In the genomic region with DNA sequence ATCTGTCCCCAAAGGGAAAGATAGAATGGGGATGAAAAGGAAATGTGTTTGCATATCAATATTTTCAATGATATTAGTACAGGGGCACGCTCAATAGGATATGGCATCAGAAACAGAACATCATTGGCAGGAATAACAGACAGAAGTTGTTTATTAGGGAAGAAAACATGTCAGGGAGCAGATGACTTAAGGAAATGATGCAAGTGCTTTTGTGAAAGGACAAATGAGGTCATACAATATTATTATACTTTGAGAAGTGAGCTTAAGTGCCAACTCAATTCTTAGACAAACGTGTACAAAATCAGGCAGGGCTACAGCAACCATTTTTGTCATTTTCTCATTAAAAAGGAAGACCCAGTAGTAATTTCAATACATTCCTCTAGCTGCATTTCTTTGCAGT, we compare ENCODE assay signal across 8 cellular contexts.
A peak's percentile ranks its signal among the peaks of the same experiment; 100 is the strongest.
DNase-seq lines count a peak whose midpoint lies in the region; ATAC-seq, FAIRE-seq and TF ChIP-seq lines count a peak whose summit lies in the region.

No MANE protein-coding gene starts in this region.

- H3K9me3 ChIP-seq in keratinocyte (ENCODE audit: control insufficient read depth, low read depth, low read length) (no peaks in the 10 kb centered on the region), thoracic aorta (no peaks in the 10 kb centered on the region), T-helper 17 cell (ENCODE audit: control insufficient read depth, low read length, poor library complexity, severe bottlenecking) (no peaks in the 10 kb centered on the region)

- ATAC-seq in thoracic aorta (ENCODE audit: insufficient number of reproducible peaks, low FRiP score, low read depth): peak; percentile 37
- ATAC-seq in T-helper 17 cell: no peak

- no peaks in the 10 kb centered on the region for H4K20me1 ChIP-seq in keratinocyte (ENCODE audit: control insufficient read depth, extremely low read depth, insufficient read depth, low read length)

- peaks cover 65% of the 10 kb centered on the region for H3K4me1 ChIP-seq in keratinocyte (ENCODE audit: control insufficient read depth, extremely low read depth, insufficient read depth, low read length)
- peaks cover 15 to 31% of the 10 kb centered on the region in 2 donors for H3K4me1 ChIP-seq in thoracic aorta (ENCODE audit: control insufficient read depth in 1 of 2, low read depth in 2 of 2)

- peak overlapping the region; percentile 59 for H3K4me2 ChIP-seq in keratinocyte (ENCODE audit: control insufficient read depth, extremely low read depth, insufficient read depth, low read depth, low read length)

- dilution Hi-C loops in keratinocyte (cut with MboI; ENCODE audit: extremely low pct_ligation_motif_present, low sequenced_read_pairs): no loop called here

- no peak overlapping the region for H3K4me3 ChIP-seq in NB4 (ENCODE audit: low read depth, low read length)
- no peak overlapping the region for H3K4me3 ChIP-seq in keratinocyte (ENCODE audit: control insufficient read depth in 2 of 3, extremely low read depth in 1 of 3, insufficient read depth in 2 of 3, low read depth in 1 of 3, low read length in 3 of 3)
- H3K4me3 ChIP-seq in thoracic aorta: no peak overlapping the region

- no peaks in the 10 kb centered on the region for H3K79me2 ChIP-seq in keratinocyte (ENCODE audit: control insufficient read depth, insufficient read depth, low read length)

- H3K27me3 ChIP-seq in keratinocyte (ENCODE audit: control insufficient read depth, extremely low read depth, insufficient read depth, low read length) (no peaks in the 10 kb centered on the region), thoracic aorta (replicated peaks; ENCODE audit: insufficient read depth) (no peaks in the 10 kb centered on the region)

- H3K4me3 Mint-ChIP-seq in T-helper 17 cell: no peak overlapping the region

- no peaks in the 10 kb centered on the region for H3K4me1 Mint-ChIP-seq in T-helper 17 cell

- H3K27ac ChIP-seq in caudate nucleus (ENCODE audit: low read depth, low read length) (peak overlapping the region; percentile 65), keratinocyte (ENCODE audit: control insufficient read depth, insufficient read depth, low read length) (peak overlapping the region; percentile 98), thoracic aorta (peak overlapping the region; percentile 19 to 68)

- DNase-seq in NB4 (ENCODE audit: low read depth) (peak; percentile 15), caudate nucleus (lab: John Stamatoyannopoulos, UW) (no peak), keratinocyte (ENCODE audit: low read depth, low spot score) (peak; percentile 28), thoracic aorta (ENCODE audit: low spot score) (no peak), frontal cortex (ENCODE audit: low spot score in 2 of 2) (no peak), ureter (ENCODE audit: low spot score) (no peak), foreskin melanocyte (no peak), T-helper 17 cell (no peak)

- H3K9me1 ChIP-seq in keratinocyte (ENCODE audit: control insufficient read depth, extremely low read depth, insufficient read depth, low read length): peaks cover 3% of the 10 kb centered on the region

- H3K36me3 ChIP-seq in keratinocyte (ENCODE audit: control insufficient read depth in 2 of 2, extremely low read depth in 1 of 2, insufficient read depth in 2 of 2, low read length in 2 of 2): peaks cover 0 to 1% of the 10 kb centered on the region in 2 experiments
- H3K36me3 ChIP-seq in thoracic aorta: no peaks in the 10 kb centered on the region

- FAIRE-seq in keratinocyte (lab: Jason Lieb, UNC) (no peak), frontal cortex (lab: Jason Lieb, UNC) (no peak)

- no peak for TF ChIP-seq POLR2A in NB4 (IDR thresholded peaks at IDR 0.05; ENCODE audit: extremely low read depth, insufficient read length)

- H3K27ac Mint-ChIP-seq in T-helper 17 cell: no peak overlapping the region

- H3K9ac ChIP-seq in keratinocyte (ENCODE audit: control insufficient read depth, extremely low read depth, insufficient read depth, low read length): peak overlapping the region; percentile 85

- TF ChIP-seq CTCF in NB4 (IDR thresholded peaks at IDR 0.05; ENCODE audit: low read depth, low read length): no peak
- TF ChIP-seq CTCF in keratinocyte (optimal IDR thresholded peaks at IDR 0.05 in 1 of 3, IDR thresholded peaks at IDR 0.05 in 1 of 3, conservative IDR thresholded peaks at IDR 0.05 in 1 of 3; ENCODE audit: extremely low read depth in 1 of 3, insufficient read depth in 2 of 3, low read length in 3 of 3): no peak
- no peak for TF ChIP-seq CTCF in thoracic aorta (IDR thresholded peaks at IDR 0.05)

- H2AFZ ChIP-seq in keratinocyte (ENCODE audit: control insufficient read depth, low read length): peak overlapping the region; percentile 87

- H3K36me3 Mint-ChIP-seq in T-helper 17 cell (ENCODE audit: low read depth): no peaks in the 10 kb centered on the region

- peaks cover 4% of the 10 kb centered on the region for H3K27me3 Mint-ChIP-seq in T-helper 17 cell

Comparison
In these comparisons a context has a peak if more than half of its experiments do, and no peak if none do; other contexts are left out.
1. DNase-seq: peak in NB4 (single experiment) and keratinocyte (single experiment); none in caudate nucleus (0 of 61), thoracic aorta (single experiment), frontal cortex (0 of 2), ureter (single experiment), foreskin melanocyte (single experiment) and T-helper 17 cell (0 of 3).
2. H3K27ac ChIP-seq: peak in every context shown above with its lines; median percentile 98 in keratinocyte; 65 in caudate nucleus; 44 in thoracic aorta.